19 cellular contexts compared by ENCODE assay signal in genomic region chr2:48912110-48912509, GRCh38.
DNase-seq lines count a peak whose midpoint lies in the region; ATAC-seq and TF ChIP-seq lines count a peak whose summit lies in the region.
"Had no signal": no experiment of that assay in that cellular context is flagged by ENCODE, and none has a peak within 500 bp of the region (broad histone marks: within the 10 kb centered on the region; RNA-seq: fewer than 3 reads in every experiment).

No MANE protein-coding gene starts in this region.

- peak overlapping the region; percentile 66 for H2AFZ ChIP-seq in smooth muscle cell (ENCODE audit: low read depth)
- H2AFZ ChIP-seq: GM23248 had no signal

- H3K36me3 ChIP-seq in cardiac muscle cell (no peaks in the 10 kb centered on the region), smooth muscle cell (ENCODE audit: low read depth) (no peaks in the 10 kb centered on the region)
- H3K36me3 ChIP-seq: gastroesophageal sphincter had no signal

- DNase-seq in cardiac muscle cell (ENCODE audit: low read depth in 1 of 2, low spot score in 1 of 2) (peak; percentile 12 to 44), right cardiac atrium (no peak), NCI-H2227 treated with DMSO at 0.1 percent for 48 hours (lab: John Stamatoyannopoulos, UW) (peak; percentile 28), epithelial cell of proximal tubule (ENCODE audit: low read depth) (no peak), smooth muscle cell (lab: John Stamatoyannopoulos, UW; ENCODE audit: unreplicated experiment) (no peak)
- DNase-seq in activated CD4-positive, CD25-positive, alpha-beta regulatory T cell treated with anti-CD3 and anti-CD28 coated beads, Interleukin-2, amount 50 U/mL, for 72 hours: no peak
- DNase-seq: activated CD4-positive, alpha-beta T cell treated with anti-CD3 and anti-CD28 coated beads for 48 hours; activated naive CD8-positive, alpha-beta T cell treated with anti-CD3 and anti-CD28 coated beads, Interleukin-2, amount 50 U/mL, for 24 hours; activated T-cell treated with anti-CD3 and anti-CD28 coated beads, Interleukin-2, amount 50 U/mL, for 1 hour; DMS153; GM23248; immature natural killer cell; NCI-H146; NCI-H526; stimulated activated naive B cell treated with anti-CD40 and anti-IgM and Interleukin-4, amounts not matched to agents 10 μg/mL and 1 μg/mL and 100 μg/mL, for 72 hours had no signal

- WGBS in right cardiac atrium: 63% methylated on average over 4 of the region's 4 CpGs
- WGBS in smooth muscle cell (ENCODE audit: low lambda C conversion rate): 68% methylated on average over 4 of the region's 4 CpGs

- no peak overlapping the region for H3K4me2 ChIP-seq in smooth muscle cell

- H3K27ac ChIP-seq in cardiac muscle cell (no peak overlapping the region), right cardiac atrium (ENCODE audit: low read length) (no peak overlapping the region), smooth muscle cell (ENCODE audit: low read depth) (no peak overlapping the region)
- H3K27ac ChIP-seq: gastroesophageal sphincter, GM23248 had no signal

- TF ChIP-seq CTCF in cardiac muscle cell (IDR thresholded peaks at IDR 0.05; ENCODE audit: low read depth, low read length) (peak; percentile 32), epithelial cell of proximal tubule (conservative IDR thresholded peaks at IDR 0.05; ENCODE audit: low read depth, low read length) (peak; percentile 27), smooth muscle cell (IDR thresholded peaks at IDR 0.05; ENCODE audit: borderline replicate concordance, insufficient read depth, poor library complexity, severe bottlenecking) (peak; percentile 5)

- H3K4me1 ChIP-seq in cardiac muscle cell (ENCODE audit: low read depth) (no peaks in the 10 kb centered on the region), right cardiac atrium (ENCODE audit: control insufficient read depth, insufficient read depth, low read length) (no peaks in the 10 kb centered on the region), smooth muscle cell (ENCODE audit: low read depth) (no peaks in the 10 kb centered on the region)
- H3K4me1 ChIP-seq: gastroesophageal sphincter had no signal

- H3K27me3 ChIP-seq in cardiac muscle cell (no peaks in the 10 kb centered on the region), right cardiac atrium (ENCODE audit: control insufficient read depth, insufficient read depth) (no peaks in the 10 kb centered on the region), smooth muscle cell (ENCODE audit: low read depth) (no peaks in the 10 kb centered on the region)
- H3K27me3 ChIP-seq: gastroesophageal sphincter had no signal

- ATAC-seq in right cardiac atrium (no peak), GM21367 (IDR thresholded peaks at IDR 0.05; ENCODE audit: unreplicated experiment) (no peak), HG02678 (IDR thresholded peaks at IDR 0.05; ENCODE audit: unreplicated experiment) (no peak)
- ATAC-seq: activated naive CD8-positive, alpha-beta T cell treated with anti-CD3 and anti-CD28 coated beads, Interleukin-2, amount 50 U/mL, for 24 hours; gastroesophageal sphincter; K562; stimulated activated naive B cell treated with anti-CD40 and anti-IgM and Interleukin-4, amounts not matched to agents 10 μg/mL and 1 μg/mL and 100 μg/mL, for 72 hours had no signal

- intact Hi-C loops in right cardiac atrium (cut with DNase I): no loop called here

- H3K9ac ChIP-seq in smooth muscle cell (ENCODE audit: low read depth): no peak overlapping the region
- H3K9ac ChIP-seq: GM23248 had no signal

- H3K79me2 ChIP-seq in smooth muscle cell (ENCODE audit: low read depth): no peaks in the 10 kb centered on the region

- H3F3A ChIP-seq in smooth muscle cell (ENCODE audit: low read depth): no peaks in the 10 kb centered on the region

- H3K4me3 ChIP-seq in cardiac muscle cell: no peak overlapping the region
- H3K4me3 ChIP-seq in right cardiac atrium (ENCODE audit: low read length): no peak overlapping the region
- H3K4me3 ChIP-seq in epithelial cell of proximal tubule (ENCODE audit: low read depth, low read length): no peak overlapping the region
- H3K4me3 ChIP-seq in smooth muscle cell: no peak overlapping the region
- H3K4me3 ChIP-seq: gastroesophageal sphincter, GM23248, K562 had no signal

- H3K9me3 ChIP-seq in cardiac muscle cell (ENCODE audit: low read depth): no peaks in the 10 kb centered on the region
- H3K9me3 ChIP-seq in right cardiac atrium (ENCODE audit: control insufficient read depth, low read length): no peaks in the 10 kb centered on the region
- no peaks in the 10 kb centered on the region for H3K9me3 ChIP-seq in smooth muscle cell (replicated peaks; ENCODE audit: low read depth)
- H3K9me3 ChIP-seq: gastroesophageal sphincter had no signal

- no peaks in the 10 kb centered on the region for H4K20me1 ChIP-seq in smooth muscle cell (ENCODE audit: low read depth)

Comparison
In these comparisons a context has a peak if more than half of its experiments do, and no peak if none do; other contexts are left out.
1. DNase-seq: peak in cardiac muscle cell (2 of 2) and NCI-H2227 treated with DMSO at 0.1 percent for 48 hours (single experiment); none in right cardiac atrium (0 of 3), epithelial cell of proximal tubule (single experiment), smooth muscle cell (single experiment) and activated CD4-positive, CD25-positive, alpha-beta regulatory T cell treated with anti-CD3 and anti-CD28 coated beads, Interleukin-2, amount 50 U/mL, for 72 hours (single experiment).
2. Peak in every context shown above with its lines, with median percentiles within 50 percentile points of each other: CTCF ChIP-seq.